ENCODE assay signal across 19 cellular contexts in the genomic region with DNA sequence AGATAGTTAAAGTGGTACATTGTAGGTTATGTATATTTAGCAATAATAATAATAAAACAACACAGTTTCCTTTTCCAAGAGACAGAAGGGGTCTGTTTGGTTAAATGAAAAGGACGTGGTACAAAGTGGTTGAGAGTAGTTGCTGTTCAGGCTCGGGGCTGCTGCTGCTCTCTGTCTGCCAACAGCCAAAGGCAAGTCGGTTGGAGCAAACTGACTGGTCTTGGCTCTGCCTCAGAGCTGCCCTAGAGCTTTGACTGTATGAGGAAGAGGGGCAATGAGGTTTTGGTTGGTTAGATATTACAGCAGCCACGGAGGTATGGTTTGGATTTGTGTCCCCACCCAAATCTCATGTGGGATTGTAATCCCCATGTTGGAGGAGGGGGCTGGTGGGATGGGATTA.
"Had no signal": no experiment of that assay in that cellular context is flagged by ENCODE, and none has a peak within 500 bp of the region (broad histone marks: within the 10 kb centered on the region; RNA-seq: fewer than 3 reads in every experiment).

No MANE protein-coding gene starts in this region.

- H3K4me3 ChIP-seq: colonic mucosa, gastroesophageal sphincter, heart right ventricle, left lung, lower lobe of right lung, mucosa of descending colon had no signal

- H3K27ac ChIP-seq: colonic mucosa, epithelial cell of prostate, foreskin keratinocyte, left lung, lower lobe of right lung had no signal

- H3K27me3 ChIP-seq: colonic mucosa, gastroesophageal sphincter, left lung had no signal

- H3K36me3 ChIP-seq: colonic mucosa, gastroesophageal sphincter, heart right ventricle, left lung, lower lobe of right lung had no signal

- H3K9me3 ChIP-seq: colonic mucosa, gastroesophageal sphincter, heart right ventricle, left lung, lower lobe of right lung, mucosa of descending colon had no signal

- H3K4me1 ChIP-seq: colonic mucosa, foreskin keratinocyte, left lung had no signal

- DNase-seq: colonic mucosa; cortex of kidney; effector CD8-positive, alpha-beta T cell; effector memory CD8-positive, alpha-beta T cell; endodermal cell; erythroblast; foreskin keratinocyte; heart right ventricle; hippocampal formation; kidney; kidney glomerular epithelial cell; left lung; lower lobe of right lung; mesenchymal stem cell; mucosa of descending colon; naive B cell; naive thymus-derived CD8-positive, alpha-beta T cell had no signal
